ENCODE assay signal across 8 cellular contexts in genomic region chr15:28136203-28136895, GRCh38.
DNase-seq lines count a peak whose midpoint lies in the region; ATAC-seq and TF ChIP-seq lines count a peak whose summit lies in the region.
"Not testable (repeated sequence)": the region's sequence is repeated elsewhere in the genome, so short reads cannot be mapped to it uniquely, and the experiment has no call there.

No MANE protein-coding gene starts in this region.

- not testable (repeated sequence) for H4K20me1 ChIP-seq in DND-41 (ENCODE audit: insufficient read depth, low read length)

- H2AFZ ChIP-seq in DND-41 (ENCODE audit: low read depth, low read length), result not testable (repeated sequence)

- H3K4me3 ChIP-seq in DND-41 (ENCODE audit: low read depth in 1 of 2, low read length in 2 of 2), result not testable (repeated sequence)

- not testable (repeated sequence) for H3K79me2 ChIP-seq in DND-41 (ENCODE audit: insufficient read depth, low read length)

- H3K27ac Mint-ChIP-seq in memory B cell, result not testable (repeated sequence)

- DNase-seq in DND-41, result peak; percentile 34
- peak; percentile 23 for DNase-seq in NOMO-1 treated with DMSO at 0.1 percent for 48 hours (lab: John Stamatoyannopoulos, UW; ENCODE audit: unreplicated experiment)
- DNase-seq in activated T-cell treated with anti-CD3 and anti-CD28 coated beads for 1 hour (ENCODE audit: low read depth), result peak; percentile 12
- peak in 1 of 2 donors; percentile 24 for DNase-seq in memory B cell (ENCODE audit: low spot score in 2 of 2)

- H3K27me3 ChIP-seq in DND-41 (ENCODE audit: insufficient read depth, low read length, poor library complexity), result not testable (repeated sequence)

- peaks cover 49% of the 10 kb centered on the region for H3K36me3 ChIP-seq in DND-41 (ENCODE audit: insufficient read depth, low read length)

- H3K9me3 ChIP-seq in DND-41 (ENCODE audit: insufficient read depth, low read length, severe bottlenecking), result not testable (repeated sequence)

- H3K4me1 ChIP-seq in DND-41 (ENCODE audit: insufficient read depth, low read length), result not testable (repeated sequence)

- not testable (repeated sequence) for H3K9ac ChIP-seq in DND-41 (ENCODE audit: low read depth, low read length)

- H3K36me3 Mint-ChIP-seq in memory B cell, result peaks cover 29% of the 10 kb centered on the region

- not testable (repeated sequence) for H3K9me3 Mint-ChIP-seq in memory B cell

- not testable (repeated sequence) for H3K4me3 Mint-ChIP-seq in memory B cell

- not testable (repeated sequence) for H3K4me2 ChIP-seq in DND-41 (ENCODE audit: insufficient read depth, low read length)

- not testable (repeated sequence) for H3K27me3 Mint-ChIP-seq in memory B cell

- H3K4me1 Mint-ChIP-seq in memory B cell, result not testable (repeated sequence)

- TF ChIP-seq CTCF in DND-41 (IDR thresholded peaks at IDR 0.05; ENCODE audit: borderline replicate concordance, extremely low read depth, low read length, poor library complexity, severe bottlenecking), result not testable (repeated sequence)

- peak; percentile 85 for ATAC-seq in DND-41 (ENCODE audit: insufficient read depth, low read depth)
- ATAC-seq in GM19043 (IDR thresholded peaks at IDR 0.05; ENCODE audit: low read depth, unreplicated experiment), result peak; percentile 100
- peak; percentile 98 for ATAC-seq in GM21529 (IDR thresholded peaks at IDR 0.05; ENCODE audit: unreplicated experiment)
- peak; percentile 82 for ATAC-seq in HG02970 (IDR thresholded peaks at IDR 0.05; ENCODE audit: low FRiP score, unreplicated experiment)
- ATAC-seq in HG03457 (IDR thresholded peaks at IDR 0.05; ENCODE audit: unreplicated experiment), result peak; percentile 94
- peak; percentile 100 for ATAC-seq in memory B cell (ENCODE audit: low read depth)

- H3K27ac ChIP-seq in DND-41 (ENCODE audit: low read length), result not testable (repeated sequence)
